Comparison of ENCODE assay signal across 15 cellular contexts in genomic region chr6:134114918-134115714, GRCh38.
A peak's percentile ranks its signal among the peaks of the same experiment; 100 is the strongest.
DNase-seq lines count a peak whose midpoint lies in the region; ATAC-seq and TF ChIP-seq lines count a peak whose summit lies in the region.
"Had no signal": no experiment of that assay in that cellular context is flagged by ENCODE, and none has a peak within 500 bp of the region (broad histone marks: within the 10 kb centered on the region; RNA-seq: fewer than 3 reads in every experiment).

No MANE protein-coding gene starts in this region.

- no peaks in the 10 kb centered on the region for H3K9me3 ChIP-seq in right cardiac atrium (ENCODE audit: control insufficient read depth, low read length)

- TF ChIP-seq CTCF in foreskin keratinocyte (conservative IDR thresholded peaks at IDR 0.05), result no peak

- no peaks in the 10 kb centered on the region for H3K27me3 ChIP-seq in right cardiac atrium (ENCODE audit: control insufficient read depth, insufficient read depth)
- H3K27me3 ChIP-seq in foreskin keratinocyte, result peaks cover 10% of the 10 kb centered on the region

- no peak overlapping the region for H3K4me3 ChIP-seq in right cardiac atrium (ENCODE audit: low read length)

- WGBS in right cardiac atrium, result 50% methylated on average over 47 of the region's 47 CpGs

- H3K27ac ChIP-seq in right cardiac atrium (ENCODE audit: low read length) (no peak overlapping the region), foreskin keratinocyte (no peak overlapping the region)
- H3K27ac ChIP-seq: C4-2B had no signal

- H3K4me1 ChIP-seq in right cardiac atrium (ENCODE audit: control insufficient read depth, insufficient read depth, low read length), result no peaks in the 10 kb centered on the region
- no peaks in the 10 kb centered on the region for H3K4me1 ChIP-seq in foreskin keratinocyte

- intact Hi-C loops in right cardiac atrium (cut with DNase I) (no loop called here), cardiac septum (cut with DNase I) (no loop called here), sciatic nerve (cut with DNase I) (no loop called here)

- ATAC-seq in right cardiac atrium (peak; percentile 16 to 32), foreskin keratinocyte (peak; percentile 12), sciatic nerve (peak; percentile 21), GM19395 (IDR thresholded peaks at IDR 0.05; ENCODE audit: unreplicated experiment) (no peak), GM18520 (IDR thresholded peaks at IDR 0.05; ENCODE audit: unreplicated experiment) (no peak)
- ATAC-seq: HCT116 had no signal

- no peak for DNase-seq in right cardiac atrium
- DNase-seq in cardiac septum (ENCODE audit: low spot score), result no peak
- DNase-seq in foreskin keratinocyte, result no peak
- DNase-seq in sciatic nerve (ENCODE audit: low spot score), result no peak
- DNase-seq in activated CD4-positive, CD25-positive, alpha-beta regulatory T cell (lab: John Stamatoyannopoulos, UW), result no peak
- no peak for DNase-seq in DMS79 treated with DMSO at 0.1 percent for 48 hours (lab: John Stamatoyannopoulos, UW)
- DNase-seq: EL, NCI-H1436 treated with DMSO at 0.1 percent for 48 hours, NCI-H2081, NCI-H2227 treated with DMSO at 0.1 percent for 48 hours, NCI-H526 treated with DMSO at 0.1 percent for 48 hours had no signal

Comparison
In these comparisons a context has a peak if more than half of its experiments do, and no peak if none do; other contexts are left out.
1. ATAC-seq: peak in right cardiac atrium (2 of 2), foreskin keratinocyte (single experiment) and sciatic nerve (single experiment); none in GM19395 (single experiment) and GM18520 (single experiment).